ENCODE assay signal across 1 cellular context in the genomic region with DNA sequence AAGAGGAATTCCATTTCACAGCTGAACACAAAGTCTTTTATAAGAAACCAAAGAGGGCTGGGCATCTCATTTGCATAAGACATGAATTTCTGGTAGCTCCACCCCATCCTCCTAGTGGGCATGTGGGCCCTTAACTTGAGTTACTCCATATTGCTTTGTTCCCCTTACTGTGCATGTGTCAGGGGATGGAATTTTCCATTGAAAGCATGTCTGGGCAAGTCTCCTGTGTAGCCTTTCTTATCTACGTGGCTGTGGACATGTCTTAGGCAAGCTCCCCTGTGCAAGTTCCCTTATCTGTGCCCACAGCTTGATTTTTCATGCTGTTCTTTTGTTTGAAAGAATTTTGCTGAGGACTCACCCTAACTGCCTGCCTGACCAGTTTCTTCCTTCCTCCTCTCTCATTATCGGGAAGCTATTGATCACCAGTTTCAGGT.
TF ChIP-seq lines count a peak whose summit lies in the region.

No MANE protein-coding gene starts in this region.

TF ChIP-seq in HepG2, 621 proteins besides CTCF, POLR2A, EP300 and RAD21 (continued from another document):
- no peak for TF ChIP-seq ZNF503 (CRISPR knock-in tag; IDR thresholded peaks at IDR 0.05)
- peak; percentile 56; the same call in 1 of the 2 replicates for TF ChIP-seq ZNF780A (CRISPR knock-in tag; IDR thresholded peaks at IDR 0.05)
- no peak for TF ChIP-seq RBM39 (IDR thresholded peaks at IDR 0.05; ENCODE audit: low read depth, low read length, poor library complexity, severe bottlenecking)
- no peak for TF ChIP-seq PAWR (CRISPR knock-in tag; IDR thresholded peaks at IDR 0.05; ENCODE audit: borderline replicate concordance)
- TF ChIP-seq UBTF (CRISPR knock-in tag; IDR thresholded peaks at IDR 0.05) = no peak
- TF ChIP-seq GTF3A (CRISPR knock-in tag; conservative IDR thresholded peaks at IDR 0.05) = no peak
- no peak for TF ChIP-seq ELF4 (CRISPR knock-in tag; IDR thresholded peaks at IDR 0.05; ENCODE audit: borderline replicate concordance)
- TF ChIP-seq ZNF496 (CRISPR knock-in tag; IDR thresholded peaks at IDR 0.05; ENCODE audit: insufficient replicate concordance) = no peak
- no peak for TF ChIP-seq CCDC6 (CRISPR knock-in tag; IDR thresholded peaks at IDR 0.05)
- TF ChIP-seq ZBTB25 (CRISPR knock-in tag; IDR thresholded peaks at IDR 0.05) = no peak
TF ChIP-seq in HepG2: peak in this region for 2.
